Comparison of ENCODE assay signal across 8 cellular contexts in genomic region chr6:33277663-33278391, GRCh38. TPM values are rescaled to one million over a fixed set of nuclear protein-coding genes. Genes with fewer than 3 reads are reported as not detected.
DNase-seq lines count a peak whose midpoint lies in the region; ATAC-seq, FAIRE-seq and TF ChIP-seq lines count a peak whose summit lies in the region.

No MANE protein-coding gene starts in this region.

- DNase-seq in A549 (ENCODE audit: low read depth in 1 of 2, low spot score in 1 of 2), result peak in 1 of 2 experiments; percentile 33
- DNase-seq in T-cell, result peak in 15 of 34 experiments; percentile 7 to 36 (median 25)
- no peak for DNase-seq in superior temporal gyrus (ENCODE audit: extremely low spot score)
- DNase-seq in foreskin keratinocyte, result no peak
- no peak for DNase-seq in NCI-H146 (lab: John Stamatoyannopoulos, UW)

- POLR2A ChIA-PET in A549 (lab: Yijun Ruan, JAX) (interaction anchor here (0.7 to 2.1 kb wide), 8 partner anchors 11 to 306 kb away, joined by 3 to 10 read pairs (median 4); partner anchors contain the start of genes PFDN6, RGL2, WDR46 and ZBTB22), T-cell (lab: Charles Lee) (interaction anchor here (0.5 to 3.0 kb wide), 9 partner anchors 11 to 1082 kb away, joined by 3 to 10 read pairs (median 3); partner anchors contain the start of genes PFDN6 (in 2 of the 2), WDR46 (in 2 of the 2), CUTA (in 1 of the 2) and ZBTB22 (in 1 of the 2))

- peaks cover 37% of the 10 kb centered on the region for H3K36me3 Mint-ChIP-seq in T-cell

- 93% methylated on average over 9 of the region's 39 CpGs for WGBS in A549 (ENCODE audit: missing lambda C conversion rate)

- H3K27ac ChIP-seq in A549 (peak overlapping the region; percentile 68 to 97; a peak in 4 of 6 replicates), duodenal mucosa (ENCODE audit: low read depth, low read length) (peak overlapping the region; percentile 85), muscle layer of colon (ENCODE audit: low read depth, low read length) (peak overlapping the region; percentile 96), foreskin keratinocyte (no peak overlapping the region)

- H3K9me3 ChIP-seq in A549 (no peaks in the 10 kb centered on the region), duodenal mucosa (ENCODE audit: control insufficient read depth in 1 of 2, low read length in 2 of 2) (no peaks in the 10 kb centered on the region), muscle layer of colon (ENCODE audit: low read length) (no peaks in the 10 kb centered on the region)

- TF ChIP-seq CTCF in A549 (IDR thresholded peaks at IDR 0.05) (no peak), foreskin keratinocyte (conservative IDR thresholded peaks at IDR 0.05) (no peak)

- CTCF ChIA-PET in A549 (lab: Yijun Ruan, JAX), result interaction anchor here (0.7 to 5.7 kb wide), 9 partner anchors 10 to 148 kb away, joined by 3 to 44 read pairs (median 6); partner anchors contain the start of genes PFDN6, RGL2 and WDR46
- CTCF ChIA-PET in T-cell (lab: Charles Lee), result interaction anchor here (0.6 to 1.9 kb wide), 10 partner anchors 11 to 307 kb away, joined by 3 to 6 read pairs (median 4); partner anchors contain the start of genes PFDN6 (in 1 of the 2), RGL2 (in 1 of the 2) and WDR46 (in 1 of the 2)

- H3K4me2 ChIP-seq in A549, result peak overlapping the region; percentile 91; the same call in 1 of the 3 replicates

- TF ChIP-seq EP300 in A549 (IDR thresholded peaks at IDR 0.05), result no peak

- H3K4me3 Mint-ChIP-seq in T-cell, result peak overlapping the region; percentile 90 to 94 (median 92)

- H3K4me3 ChIP-seq in A549 (no peak overlapping the region), duodenal mucosa (ENCODE audit: low read depth in 1 of 2, low read length in 2 of 2) (peak overlapping the region; percentile 80 to 85), muscle layer of colon (ENCODE audit: low read depth in 1 of 2, low read length in 2 of 2) (peak overlapping the region; percentile 57 to 69)

- no peaks in the 10 kb centered on the region for H3K27me3 Mint-ChIP-seq in T-cell

- peak overlapping the region; percentile 94 to 96 for H3K27ac Mint-ChIP-seq in T-cell

- H3K4me1 ChIP-seq in A549 (peaks cover 41% of the 10 kb centered on the region), duodenal mucosa (ENCODE audit: control insufficient read depth in 1 of 2, insufficient read depth in 2 of 2, low read length in 2 of 2) (peaks cover 41 to 51% of the 10 kb centered on the region in 2 donors), muscle layer of colon (ENCODE audit: insufficient read depth, low read length) (peaks cover 42% of the 10 kb centered on the region), foreskin keratinocyte (peaks cover 14% of the 10 kb centered on the region)

- ATAC-seq in A549 (peak; percentile 21 to 25; a peak in 4 of 6 replicates), GM19351 (IDR thresholded peaks at IDR 0.05; ENCODE audit: unreplicated experiment) (peak; percentile 11), T-cell (replicated peaks in 1 of 4) (peak in 3 of 4 experiments; percentile 3 to 25 (median 7)), foreskin keratinocyte (no peak)

- no peak for TF ChIP-seq POLR2A in A549 (IDR thresholded peaks at IDR 0.05; ENCODE audit: low read length)

- no peaks in the 10 kb centered on the region for H3K27me3 ChIP-seq in duodenal mucosa (ENCODE audit: control insufficient read depth in 1 of 2, insufficient read depth in 2 of 2, low read length in 2 of 2)
- no peaks in the 10 kb centered on the region for H3K27me3 ChIP-seq in muscle layer of colon (ENCODE audit: control insufficient read depth in 1 of 2, insufficient read depth in 2 of 2, low read length in 2 of 2)
- no peaks in the 10 kb centered on the region for H3K27me3 ChIP-seq in foreskin keratinocyte

- no peak for TF ChIP-seq RAD21 in A549 (conservative IDR thresholded peaks at IDR 0.05 in 1 of 2, IDR thresholded peaks at IDR 0.05 in 1 of 2)

- H3K4me1 Mint-ChIP-seq in T-cell, result peaks cover 59 to 67% (median 61%) of the 10 kb centered on the region in 3 donors

- no peak for FAIRE-seq in A549 (lab: Jason Lieb, UNC)

- H3K9me3 Mint-ChIP-seq in T-cell, result no peaks in the 10 kb centered on the region

- H3K9ac ChIP-seq in duodenal mucosa (ENCODE audit: low read depth in 1 of 2, low read length in 2 of 2) (peak overlapping the region; percentile 75 to 86), muscle layer of colon (ENCODE audit: low read length) (peak overlapping the region; percentile 29)

- peaks cover 36 to 58% of the 10 kb centered on the region in 2 donors for H3K36me3 ChIP-seq in duodenal mucosa (ENCODE audit: control insufficient read depth in 1 of 2, insufficient read depth in 2 of 2, low read length in 2 of 2)
- peaks cover 50% of the 10 kb centered on the region for H3K36me3 ChIP-seq in muscle layer of colon (ENCODE audit: insufficient read depth, low read length)

TF ChIP-seq in A549, 52 proteins besides CTCF, POLR2A, EP300 and RAD21:
- no peak for TF ChIP-seq RCOR1 (IDR thresholded peaks at IDR 0.05; ENCODE audit: low read depth, low read length)
- TF ChIP-seq PBX3 (IDR thresholded peaks at IDR 0.05), result peak; percentile 47; the same call in 1 of the 2 replicates
- no peak for TF ChIP-seq HOXA7 (CRISPR knock-in tag; IDR thresholded peaks at IDR 0.05)

RNA-seq across cellular contexts. Expression of gene B3GALT4, which starts 0.9 kb away (rescaled TPM):
- polyA plus RNA-seq in A549 (2011; rRNA removed) (0.54 and 0.74 TPM in 2 replicates), A549 (2017; fragmentation: RNase III; extraction: RNeasy Plus Mini Kit Qiagen cat#74134 plus additional on column Dnase treatment) (0.24 to 0.41 TPM (median 0.27 TPM) in 3 replicates), foreskin keratinocyte (1.0 and 1.4 TPM in 2 replicates)
- polyA plus RNA-seq in A549 (2012; cell fraction: cytosol; rRNA removed), result 0.20 and 0.45 TPM in 2 replicates
- polyA plus RNA-seq in A549 (2012; cell fraction: nucleus; rRNA removed), result 0.40 and 0.49 TPM in 2 replicates
- 2.0 and 2.7 TPM in 2 replicates for polyA minus RNA-seq in A549 (2011; rRNA and poly(A)+ RNA removed)
- total RNA-seq in T-cell (10 to 100 TPM; 12.2 to 47.2 (median 40.4) TPM), foreskin keratinocyte (1.1 and 1.3 TPM in 2 replicates)

RNA-seq across cellular contexts. Expression of gene RPS18, which starts 6.0 kb away (rescaled TPM):
- polyA plus RNA-seq in A549 (2011; rRNA removed) (3,426 and 3,692 TPM in 2 replicates), A549 (2017; fragmentation: RNase III; extraction: RNeasy Plus Mini Kit Qiagen cat#74134 plus additional on column Dnase treatment) (3,611 to 3,881 TPM (median 3,639 TPM) in 3 replicates), foreskin keratinocyte (6,643 and 6,921 TPM in 2 replicates)
- polyA plus RNA-seq in A549 (2012; cell fraction: cytosol; rRNA removed), result 5,001 and 5,310 TPM in 2 replicates
- polyA plus RNA-seq in A549 (2012; cell fraction: nucleus; rRNA removed), result 1,388 and 1,717 TPM in 2 replicates
- 851 and 1,281 TPM in 2 replicates for polyA minus RNA-seq in A549 (2011; rRNA and poly(A)+ RNA removed)
- total RNA-seq in T-cell (1,000 to 10,000 TPM; 3,249 to 4,871 (median 4,590) TPM), foreskin keratinocyte (4,093 and 4,126 TPM in 2 replicates)

RNA-seq across cellular contexts. Expression of gene VPS52, which starts 6.2 kb away (rescaled TPM):
- polyA plus RNA-seq in A549 (2011; rRNA removed) (38.9 and 44.3 TPM in 2 replicates), A549 (2017; fragmentation: RNase III; extraction: RNeasy Plus Mini Kit Qiagen cat#74134 plus additional on column Dnase treatment) (22.8 to 28.0 TPM (median 22.8 TPM) in 3 replicates), foreskin keratinocyte (26.1 and 27.2 TPM in 2 replicates)
- polyA plus RNA-seq in A549 (2012; cell fraction: cytosol; rRNA removed), result 24.7 and 30.2 TPM in 2 replicates
- polyA plus RNA-seq in A549 (2012; cell fraction: nucleus; rRNA removed), result 88.0 and 102 TPM in 2 replicates
- polyA minus RNA-seq in A549 (2011; rRNA and poly(A)+ RNA removed), result 67.8 and 76.8 TPM in 2 replicates
- total RNA-seq in T-cell (100 to 1,000 TPM in 1 of 5 donors, 10 to 100 TPM in 4; 81.4 to 100 (median 87.6) TPM), foreskin keratinocyte (31.4 and 32.1 TPM in 2 replicates)

RNA-seq across cellular contexts. Expression of gene WDR46, which starts 11.2 kb away (rescaled TPM):
- polyA plus RNA-seq in A549 (2011; rRNA removed) (35.1 TPM in 2 replicates), A549 (2017; fragmentation: RNase III; extraction: RNeasy Plus Mini Kit Qiagen cat#74134 plus additional on column Dnase treatment) (88.4 to 91.2 TPM (median 89.6 TPM) in 3 replicates), foreskin keratinocyte (73.1 and 79.0 TPM in 2 replicates)
- 59.0 and 62.6 TPM in 2 replicates for polyA plus RNA-seq in A549 (2012; cell fraction: cytosol; rRNA removed)
- polyA plus RNA-seq in A549 (2012; cell fraction: nucleus; rRNA removed), result 95.1 and 106 TPM in 2 replicates
- 65.1 and 77.4 TPM in 2 replicates for polyA minus RNA-seq in A549 (2011; rRNA and poly(A)+ RNA removed)
- total RNA-seq in T-cell (10 to 100 TPM; 38.3 to 74.4 (median 60.4) TPM), foreskin keratinocyte (65.7 and 83.3 TPM in 2 replicates)

RNA-seq across cellular contexts. Expression of gene PFDN6, which starts 11.6 kb away (rescaled TPM):
- polyA plus RNA-seq in A549 (2011; rRNA removed) (61.2 and 84.6 TPM in 2 replicates), A549 (2017; fragmentation: RNase III; extraction: RNeasy Plus Mini Kit Qiagen cat#74134 plus additional on column Dnase treatment) (117 to 138 TPM (median 120 TPM) in 3 replicates), foreskin keratinocyte (169 TPM in 2 replicates)
- 69.9 and 83.4 TPM in 2 replicates for polyA plus RNA-seq in A549 (2012; cell fraction: cytosol; rRNA removed)
- polyA plus RNA-seq in A549 (2012; cell fraction: nucleus; rRNA removed), result 22.3 and 45.7 TPM in 2 replicates
- polyA minus RNA-seq in A549 (2011; rRNA and poly(A)+ RNA removed), result 10.0 and 12.7 TPM in 2 replicates
- total RNA-seq in T-cell (10 to 100 TPM; 16.1 to 51.4 (median 40.5) TPM), foreskin keratinocyte (76.8 and 89.5 TPM in 2 replicates)
